Comparison of ENCODE assay signal across 21 cellular contexts in the genomic region with DNA sequence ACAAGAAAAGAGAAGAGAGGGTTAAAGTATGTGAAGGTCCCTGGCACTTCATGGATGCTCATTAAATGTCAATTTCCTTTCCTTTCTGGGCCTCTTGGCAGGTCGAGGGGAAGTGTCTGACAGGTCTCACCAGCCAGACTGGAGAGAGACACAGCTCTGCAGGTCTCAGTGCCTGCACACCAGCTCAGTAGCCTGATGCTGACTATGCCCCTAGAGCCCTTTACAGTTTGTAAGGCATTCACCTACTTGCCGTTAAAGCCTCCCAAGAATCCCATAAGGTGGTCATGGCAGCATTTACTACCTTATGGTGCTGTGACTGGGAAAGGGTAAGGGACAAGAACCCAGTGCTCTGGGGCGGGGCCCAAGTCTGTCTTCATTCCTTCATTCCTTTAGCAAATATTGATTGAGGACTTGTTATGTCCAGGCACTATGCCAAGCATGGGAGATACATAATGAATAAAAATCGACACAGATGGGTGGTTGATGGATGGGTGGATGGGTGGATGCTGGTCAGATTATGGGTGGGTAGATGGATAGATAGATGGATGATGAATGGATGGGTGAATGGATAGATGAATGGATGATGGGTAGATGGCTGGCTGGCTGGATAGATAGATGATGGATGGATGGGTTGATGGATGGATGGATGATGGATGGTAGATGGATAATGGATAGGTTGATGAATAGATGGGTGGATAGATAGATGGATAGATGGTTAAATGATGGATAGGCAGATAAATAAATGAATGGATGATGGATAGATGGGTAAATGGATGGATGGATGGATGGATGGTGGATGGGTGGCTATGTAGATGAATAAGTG. TPM values are rescaled to one million over a fixed set of nuclear protein-coding genes. Genes with fewer than 3 reads are reported as not detected.
"Had no signal": no experiment of that assay in that cellular context is flagged by ENCODE, and none has a peak within 500 bp of the region (broad histone marks: within the 10 kb centered on the region; RNA-seq: fewer than 3 reads in every experiment).

No MANE protein-coding gene starts in this region.

- H3K27ac Mint-ChIP-seq: activated B cell treated with CpG ODN at 0.5 μM for 24 hours; activated CD4-positive, alpha-beta memory T cell treated with anti-CD3 and anti-CD28 coated beads, Interleukin-2, amount 10 ng/mL, durations not matched to agents 7 days and 5 days; activated CD8-positive, alpha-beta memory T cell treated with anti-CD3 and anti-CD28 coated beads, Interleukin-2, amount 10 ng/mL, durations not matched to agents 7 days and 5 days; activated naive CD8-positive, alpha-beta T cell treated with anti-CD3 and anti-CD28 coated beads, Interleukin-2, amount 10 ng/mL, durations not matched to agents 7 days and 5 days; memory B cell had no signal

- H3K36me3 ChIP-seq: ovary had no signal

- H3K4me3 ChIP-seq: body of pancreas, dorsolateral prefrontal cortex, ovary had no signal

- H3K27ac ChIP-seq: dorsolateral prefrontal cortex, ovary had no signal

- ATAC-seq: activated CD8-positive, alpha-beta memory T cell treated with anti-CD3 and anti-CD28 coated beads, Interleukin-2, amount 10 ng/mL, durations not matched to agents 7 days and 5 days; body of pancreas; naive thymus-derived CD8-positive, alpha-beta T cell; sciatic nerve had no signal

- H3K9me3 Mint-ChIP-seq: activated B cell treated with CpG ODN at 0.5 μM for 24 hours; activated CD4-positive, alpha-beta memory T cell treated with anti-CD3 and anti-CD28 coated beads, Interleukin-2, amount 10 ng/mL, durations not matched to agents 7 days and 5 days; activated naive CD8-positive, alpha-beta T cell treated with anti-CD3 and anti-CD28 coated beads, Interleukin-2, amount 10 ng/mL, durations not matched to agents 7 days and 5 days had no signal

- H3K4me1 Mint-ChIP-seq: activated B cell treated with CpG ODN at 0.5 μM for 24 hours; activated CD4-positive, alpha-beta memory T cell treated with anti-CD3 and anti-CD28 coated beads, Interleukin-2, amount 10 ng/mL, durations not matched to agents 7 days and 5 days; activated CD8-positive, alpha-beta memory T cell treated with anti-CD3 and anti-CD28 coated beads, Interleukin-2, amount 10 ng/mL, durations not matched to agents 7 days and 5 days; activated naive CD8-positive, alpha-beta T cell treated with anti-CD3 and anti-CD28 coated beads, Interleukin-2, amount 10 ng/mL, durations not matched to agents 7 days and 5 days; memory B cell had no signal

- DNase-seq: activated B cell treated with CpG ODN at 0.5 μM for 24 hours; activated CD4-positive, alpha-beta memory T cell treated with anti-CD3 and anti-CD28 coated beads, Interleukin-2, amount 10 ng/mL, durations not matched to agents 7 days and 5 days; activated CD4-positive, alpha-beta T cell treated with anti-CD3 and anti-CD28 coated beads for 4 hours; activated CD8-positive, alpha-beta memory T cell treated with anti-CD3 and anti-CD28 coated beads, Interleukin-2, amount 10 ng/mL, durations not matched to agents 7 days and 5 days; activated naive CD4-positive, alpha-beta T cell treated with Interleukin-2 at 50 U/mL for 16 hours; activated naive CD8-positive, alpha-beta T cell treated with anti-CD3 and anti-CD28 coated beads, Interleukin-2, amount 10 ng/mL, durations not matched to agents 7 days and 5 days; body of pancreas; caudate nucleus; foreskin melanocyte; kidney glomerular epithelial cell; ovary; stimulated activated CD4-positive, alpha-beta T cell treated with anti-CD3 and anti-CD28 coated beads, Interleukin-12 subunit alpha, Interleukin-12 subunit beta, amount 100 ng/mL, for 4 hours; stimulated activated CD4-positive, alpha-beta T cell treated with anti-CD3 and anti-CD28 coated beads, Interleukin-1b, Interleukin-23, amount 100 ng/mL, for 48 hours; stimulated activated CD8-positive, alpha-beta memory T cell treated with anti-CD3 and anti-CD28 coated beads, Interleukin-4, amount 100 ng/mL, for 48 hours; stimulated activated naive CD4-positive, alpha-beta T cell had no signal

- H3K9me3 ChIP-seq: body of pancreas, ovary had no signal

- H3K27me3 ChIP-seq: body of pancreas, ovary had no signal

- H3K36me3 Mint-ChIP-seq: activated CD8-positive, alpha-beta memory T cell treated with anti-CD3 and anti-CD28 coated beads, Interleukin-2, amount 10 ng/mL, durations not matched to agents 7 days and 5 days; activated naive CD8-positive, alpha-beta T cell treated with anti-CD3 and anti-CD28 coated beads, Interleukin-2, amount 10 ng/mL, durations not matched to agents 7 days and 5 days; memory B cell; naive thymus-derived CD8-positive, alpha-beta T cell had no signal

- H3K4me3 Mint-ChIP-seq: activated B cell treated with CpG ODN at 0.5 μM for 24 hours; activated CD4-positive, alpha-beta memory T cell treated with anti-CD3 and anti-CD28 coated beads, Interleukin-2, amount 10 ng/mL, durations not matched to agents 7 days and 5 days; activated CD8-positive, alpha-beta memory T cell treated with anti-CD3 and anti-CD28 coated beads, Interleukin-2, amount 10 ng/mL, durations not matched to agents 7 days and 5 days; activated naive CD8-positive, alpha-beta T cell treated with anti-CD3 and anti-CD28 coated beads, Interleukin-2, amount 10 ng/mL, durations not matched to agents 7 days and 5 days; memory B cell; naive thymus-derived CD8-positive, alpha-beta T cell had no signal

RNA-seq across cellular contexts. Expression of gene KIF12, which starts 21.3 kb away (rescaled TPM):
- total RNA-seq: activated B cell treated with CpG ODN at 0.5 μM for 24 hours; activated CD4-positive, alpha-beta memory T cell treated with anti-CD3 and anti-CD28 coated beads, Interleukin-2, amount 10 ng/mL, durations not matched to agents 7 days and 5 days; activated CD8-positive, alpha-beta memory T cell treated with anti-CD3 and anti-CD28 coated beads, Interleukin-2, amount 10 ng/mL, durations not matched to agents 7 days and 5 days; activated naive CD8-positive, alpha-beta T cell treated with anti-CD3 and anti-CD28 coated beads, Interleukin-2, amount 10 ng/mL, durations not matched to agents 7 days and 5 days; naive thymus-derived CD8-positive, alpha-beta T cell had no signal
- polyA plus RNA-seq: naive thymus-derived CD8-positive, alpha-beta T cell had no signal

RNA-seq across cellular contexts. Expression of gene AMBP, which starts 42.3 kb away (rescaled TPM):
- total RNA-seq: activated B cell treated with CpG ODN at 0.5 μM for 24 hours; activated CD4-positive, alpha-beta memory T cell treated with anti-CD3 and anti-CD28 coated beads, Interleukin-2, amount 10 ng/mL, durations not matched to agents 7 days and 5 days; activated CD8-positive, alpha-beta memory T cell treated with anti-CD3 and anti-CD28 coated beads, Interleukin-2, amount 10 ng/mL, durations not matched to agents 7 days and 5 days; activated naive CD8-positive, alpha-beta T cell treated with anti-CD3 and anti-CD28 coated beads, Interleukin-2, amount 10 ng/mL, durations not matched to agents 7 days and 5 days; epithelial cell of proximal tubule; naive thymus-derived CD8-positive, alpha-beta T cell; sciatic nerve; urinary bladder had no signal
- polyA plus RNA-seq: naive thymus-derived CD8-positive, alpha-beta T cell had no signal
